ENCODE assay signal across 29 cellular contexts in genomic region chr14:53214384-53214783, GRCh38.
"Had no signal": no experiment of that assay in that cellular context is flagged by ENCODE, and none has a peak within 500 bp of the region (broad histone marks: within the 10 kb centered on the region; RNA-seq: fewer than 3 reads in every experiment).

No MANE protein-coding gene starts in this region.

- DNase-seq: activated CD4-positive, alpha-beta memory T cell treated with anti-CD3 and anti-CD28 coated beads for 36 hours; activated CD4-positive, alpha-beta T cell treated with anti-CD3 and anti-CD28 coated beads, Interleukin-2, amount 10 ng/mL, durations not matched to agents 24 days and 14 days; activated CD4-positive, CD25-positive, alpha-beta regulatory T cell treated with anti-CD3 and anti-CD28 coated beads, Interleukin-2, amount 50 U/mL, for 72 hours; activated naive CD8-positive, alpha-beta T cell treated with anti-CD3 and anti-CD28 coated beads, Interleukin-2, amount 50 U/mL, for 24 hours; activated T-cell treated with anti-CD3 and anti-CD28 coated beads, Interleukin-2, amount 50 U/mL, for 4 hours; cerebellar nuclear complex; effector memory CD8-positive, alpha-beta T cell; erythroblast; hippocampal formation; left cardiac atrium; midbrain; natural killer cell; occipital lobe; small intestine; stimulated activated CD4-positive, alpha-beta T cell treated with anti-CD3 and anti-CD28 coated beads, Interleukin-4, amount 100 ng/mL, for 4 hours; stimulated activated CD8-positive, alpha-beta memory T cell treated with anti-CD3 and anti-CD28 coated beads, Interleukin-4, amount 100 ng/mL, for 48 hours; stimulated activated naive CD8-positive, alpha-beta T cell treated with anti-CD3 and anti-CD28 coated beads, Interleukin-15, amount 100 ng/mL, for 72 hours; T-helper 2 cell; thyroid gland; upper lobe of left lung had no signal

- ATAC-seq: activated naive CD8-positive, alpha-beta T cell treated with anti-CD3 and anti-CD28 coated beads, Interleukin-2, amount 50 U/mL, for 24 hours; activated T-cell treated with anti-CD3 and anti-CD28 coated beads, Interleukin-2, amount 50 U/mL, for 4 hours; effector memory CD8-positive, alpha-beta T cell; gastroesophageal sphincter; left cardiac atrium; natural killer cell; sciatic nerve; SK-N-SH treated with all-trans-retinoic acid at 6 μM for 48 hours; stimulated activated memory B cell treated with anti-CD40 and anti-IgM and Interleukin-4, amounts not matched to agents 10 μg/mL and 1 μg/mL and 100 μg/mL, for 72 hours; stimulated activated naive CD8-positive, alpha-beta T cell treated with anti-CD3 and anti-CD28 coated beads, Interleukin-15, amount 100 ng/mL, for 72 hours had no signal

- H3K36me3 Mint-ChIP-seq: activated CD4-positive, alpha-beta memory T cell treated with anti-CD3 and anti-CD28 coated beads for 36 hours; activated naive CD4-positive, alpha-beta T cell treated with anti-CD3 and anti-CD28 coated beads, Interleukin-2, amount 50 U/mL, for 24 hours; natural killer cell; stimulated activated memory B cell treated with anti-CD40 and anti-IgM and Interleukin-4, amounts not matched to agents 10 μg/mL and 1 μg/mL and 100 μg/mL, for 72 hours had no signal

- H3K27me3 Mint-ChIP-seq: activated CD4-positive, alpha-beta memory T cell treated with anti-CD3 and anti-CD28 coated beads for 36 hours; activated naive CD4-positive, alpha-beta T cell treated with anti-CD3 and anti-CD28 coated beads, Interleukin-2, amount 50 U/mL, for 24 hours; activated naive CD8-positive, alpha-beta T cell treated with anti-CD3 and anti-CD28 coated beads, Interleukin-2, amount 50 U/mL, for 24 hours; effector memory CD8-positive, alpha-beta T cell; stimulated activated memory B cell treated with anti-CD40 and anti-IgM and Interleukin-4, amounts not matched to agents 10 μg/mL and 1 μg/mL and 100 μg/mL, for 72 hours; stimulated activated naive CD8-positive, alpha-beta T cell treated with anti-CD3 and anti-CD28 coated beads, Interleukin-15, amount 100 ng/mL, for 72 hours had no signal

- H3K27ac ChIP-seq: coronary artery, gastroesophageal sphincter, thyroid gland, upper lobe of left lung, vagina had no signal

- H3K4me3 ChIP-seq: coronary artery, gastroesophageal sphincter, thyroid gland, upper lobe of left lung, vagina had no signal

- H3K27me3 ChIP-seq: gastroesophageal sphincter, thyroid gland, upper lobe of left lung, vagina had no signal

- H3K9me3 ChIP-seq: gastroesophageal sphincter, thyroid gland, upper lobe of left lung, vagina had no signal

- H3K36me3 ChIP-seq: gastroesophageal sphincter, thyroid gland, upper lobe of left lung, vagina had no signal

- H3K4me3 Mint-ChIP-seq: activated CD4-positive, alpha-beta memory T cell treated with anti-CD3 and anti-CD28 coated beads for 36 hours; activated CD4-positive, alpha-beta T cell treated with anti-CD3 and anti-CD28 coated beads, Interleukin-2, amount 10 ng/mL, durations not matched to agents 24 days and 14 days; activated naive CD4-positive, alpha-beta T cell treated with anti-CD3 and anti-CD28 coated beads, Interleukin-2, amount 50 U/mL, for 24 hours; activated naive CD8-positive, alpha-beta T cell treated with anti-CD3 and anti-CD28 coated beads, Interleukin-2, amount 50 U/mL, for 24 hours; activated T-cell treated with anti-CD3 and anti-CD28 coated beads, Interleukin-2, amount 50 U/mL, for 4 hours; effector memory CD8-positive, alpha-beta T cell; natural killer cell; stimulated activated memory B cell treated with anti-CD40 and anti-IgM and Interleukin-4, amounts not matched to agents 10 μg/mL and 1 μg/mL and 100 μg/mL, for 72 hours; stimulated activated naive CD8-positive, alpha-beta T cell treated with anti-CD3 and anti-CD28 coated beads, Interleukin-15, amount 100 ng/mL, for 72 hours had no signal

- H3K9me3 Mint-ChIP-seq: activated CD4-positive, alpha-beta memory T cell treated with anti-CD3 and anti-CD28 coated beads for 36 hours; activated CD4-positive, alpha-beta T cell treated with anti-CD3 and anti-CD28 coated beads, Interleukin-2, amount 10 ng/mL, durations not matched to agents 24 days and 14 days; activated naive CD4-positive, alpha-beta T cell treated with anti-CD3 and anti-CD28 coated beads, Interleukin-2, amount 50 U/mL, for 24 hours; activated naive CD8-positive, alpha-beta T cell treated with anti-CD3 and anti-CD28 coated beads, Interleukin-2, amount 50 U/mL, for 24 hours; activated T-cell treated with anti-CD3 and anti-CD28 coated beads, Interleukin-2, amount 50 U/mL, for 4 hours; activated T-helper 2 cell treated with anti-CD3 and anti-CD28 coated beads, Interferon-gamma antibody, Interleukin-2, Interleukin-4, amounts not matched to agents 10 μg/mL and 5 μg/mL and 100 μg/mL, durations not matched to agents 14 hours and 24 hours and 36 hours; effector memory CD8-positive, alpha-beta T cell; natural killer cell; stimulated activated memory B cell treated with anti-CD40 and anti-IgM and Interleukin-4, amounts not matched to agents 10 μg/mL and 1 μg/mL and 100 μg/mL, for 72 hours; stimulated activated naive CD8-positive, alpha-beta T cell treated with anti-CD3 and anti-CD28 coated beads, Interleukin-15, amount 100 ng/mL, for 72 hours had no signal

- H3K27ac Mint-ChIP-seq: activated CD4-positive, alpha-beta memory T cell treated with anti-CD3 and anti-CD28 coated beads for 36 hours; activated CD4-positive, alpha-beta T cell treated with anti-CD3 and anti-CD28 coated beads, Interleukin-2, amount 10 ng/mL, durations not matched to agents 24 days and 14 days; activated naive CD4-positive, alpha-beta T cell treated with anti-CD3 and anti-CD28 coated beads, Interleukin-2, amount 50 U/mL, for 24 hours; activated naive CD8-positive, alpha-beta T cell treated with anti-CD3 and anti-CD28 coated beads, Interleukin-2, amount 50 U/mL, for 24 hours; activated T-helper 2 cell treated with anti-CD3 and anti-CD28 coated beads, Interferon-gamma antibody, Interleukin-2, Interleukin-4, amounts not matched to agents 10 μg/mL and 5 μg/mL and 100 μg/mL, durations not matched to agents 14 hours and 24 hours and 36 hours; effector memory CD8-positive, alpha-beta T cell; natural killer cell; stimulated activated memory B cell treated with anti-CD40 and anti-IgM and Interleukin-4, amounts not matched to agents 10 μg/mL and 1 μg/mL and 100 μg/mL, for 72 hours had no signal

- FAIRE-seq: keratinocyte, small intestine had no signal
